Comparison of ENCODE assay signal across 21 cellular contexts in genomic region chr17:14295676-14296075, GRCh38. TPM values are rescaled to one million over a fixed set of nuclear protein-coding genes. Genes with fewer than 3 reads are reported as not detected.
DNase-seq lines count a peak whose midpoint lies in the region; ATAC-seq and TF ChIP-seq lines count a peak whose summit lies in the region.
"Had no signal": no experiment of that assay in that cellular context is flagged by ENCODE, and none has a peak within 500 bp of the region (broad histone marks: within the 10 kb centered on the region; RNA-seq: fewer than 3 reads in every experiment).

No MANE protein-coding gene starts in this region.

- POLR2A ChIA-PET in MCF 10A (lab: Yijun Ruan, JAX): interaction anchor here (0.7 to 0.8 kb wide), 2 partner anchors 10 to 377 kb away, joined by 3 read pairs; no protein-coding TSS in a partner anchor

- DNase-seq in activated naive CD4-positive, alpha-beta T cell treated with anti-CD3 and anti-CD28 coated beads for 36 hours: no peak
- no peak for DNase-seq in activated naive CD4-positive, alpha-beta T cell treated with Interleukin-2 at 50 U/mL for 16 hours
- DNase-seq in activated T-helper 1 cell treated with anti-CD3 and anti-CD28 coated beads, Interleukin-12 subunit alpha, Interleukin-12 subunit beta, Interleukin-2, Interleukin-4 antibody, amounts not matched to agents 30 ng/mL and 10 ng/mL and 1 ng/mL, durations not matched to agents 14 hours and 24 hours and 36 hours (ENCODE audit: low spot score): no peak
- DNase-seq in islet precursor cell (peak; percentile 41), osteocyte (ENCODE audit: extremely low spot score, unreplicated experiment) (peak; percentile 57), NCI-H1694 treated with DMSO at 0.1 percent for 48 hours (lab: John Stamatoyannopoulos, UW) (no peak), MCF 10A (ENCODE audit: unreplicated experiment) (no peak)
- DNase-seq: BE2C, DND-41, NCI-H1092 treated with DMSO at 0.1 percent for 48 hours, NCI-H1694, NCI-H2227 treated with DMSO at 0.1 percent for 48 hours, NCI-H510A treated with DMSO at 0.1 percent for 48 hours, PC-3, RPMI8226, SIG-M5 had no signal

- peaks cover 69% of the 10 kb centered on the region for H3K27me3 Mint-ChIP-seq in activated naive CD4-positive, alpha-beta T cell treated with anti-CD3 and anti-CD28 coated beads for 36 hours (ENCODE audit: low read depth)
- peaks cover 59% of the 10 kb centered on the region for H3K27me3 Mint-ChIP-seq in activated T-helper 1 cell treated with anti-CD3 and anti-CD28 coated beads, Interleukin-12 subunit alpha, Interleukin-12 subunit beta, Interleukin-2, Interleukin-4 antibody, amounts not matched to agents 30 ng/mL and 10 ng/mL and 1 ng/mL, durations not matched to agents 14 hours and 24 hours and 36 hours (ENCODE audit: insufficient read depth)
- H3K27me3 Mint-ChIP-seq in osteocyte (ENCODE audit: unreplicated experiment) (no peaks in the 10 kb centered on the region), MCF 10A (ENCODE audit: insufficient read depth, unreplicated experiment) (peaks cover 24% of the 10 kb centered on the region)

- CTCF ChIA-PET in activated naive CD4-positive, alpha-beta T cell treated with anti-CD3 and anti-CD28 coated beads for 36 hours (lab: Charles Lee): interaction anchor here (0.6 to 1.0 kb wide), 3 partner anchors 11 to 498 kb away, joined by 3 to 6 read pairs (median 3); no protein-coding TSS in a partner anchor
- CTCF ChIA-PET in MCF 10A (lab: Yijun Ruan, JAX): no interaction called here

- BruUV-seq in MCF 10A (replicated peaks; lab: Mats Ljungman, UMichigan): no TSS peak

- H3K36me3 Mint-ChIP-seq in activated naive CD4-positive, alpha-beta T cell treated with anti-CD3 and anti-CD28 coated beads for 36 hours (ENCODE audit: low read depth): no peaks in the 10 kb centered on the region
- H3K36me3 Mint-ChIP-seq in activated T-helper 1 cell treated with anti-CD3 and anti-CD28 coated beads, Interleukin-12 subunit alpha, Interleukin-12 subunit beta, Interleukin-2, Interleukin-4 antibody, amounts not matched to agents 30 ng/mL and 10 ng/mL and 1 ng/mL, durations not matched to agents 14 hours and 24 hours and 36 hours (ENCODE audit: low read depth): peaks cover 4% of the 10 kb centered on the region
- H3K36me3 Mint-ChIP-seq in osteocyte (ENCODE audit: unreplicated experiment) (no peaks in the 10 kb centered on the region), MCF 10A (ENCODE audit: insufficient read depth, unreplicated experiment) (peaks cover 8% of the 10 kb centered on the region)

- peaks cover 13% of the 10 kb centered on the region for H3K4me1 Mint-ChIP-seq in activated naive CD4-positive, alpha-beta T cell treated with anti-CD3 and anti-CD28 coated beads for 36 hours (ENCODE audit: low read depth)
- H3K4me1 Mint-ChIP-seq in activated T-helper 1 cell treated with anti-CD3 and anti-CD28 coated beads, Interleukin-12 subunit alpha, Interleukin-12 subunit beta, Interleukin-2, Interleukin-4 antibody, amounts not matched to agents 30 ng/mL and 10 ng/mL and 1 ng/mL, durations not matched to agents 14 hours and 24 hours and 36 hours (ENCODE audit: low read depth): peaks cover 52% of the 10 kb centered on the region
- peaks cover 44% of the 10 kb centered on the region for H3K4me1 Mint-ChIP-seq in osteocyte (ENCODE audit: unreplicated experiment)
- peaks cover 13% of the 10 kb centered on the region for H3K4me1 Mint-ChIP-seq in MCF 10A (ENCODE audit: insufficient read depth, unreplicated experiment)

- peak overlapping the region; percentile 10 for H3K27ac Mint-ChIP-seq in activated naive CD4-positive, alpha-beta T cell treated with anti-CD3 and anti-CD28 coated beads for 36 hours
- H3K27ac Mint-ChIP-seq in activated T-helper 1 cell treated with anti-CD3 and anti-CD28 coated beads, Interleukin-12 subunit alpha, Interleukin-12 subunit beta, Interleukin-2, Interleukin-4 antibody, amounts not matched to agents 30 ng/mL and 10 ng/mL and 1 ng/mL, durations not matched to agents 14 hours and 24 hours and 36 hours: no peak overlapping the region
- H3K27ac Mint-ChIP-seq in osteocyte (ENCODE audit: unreplicated experiment): no peak overlapping the region
- H3K27ac Mint-ChIP-seq in MCF 10A (ENCODE audit: low read depth, unreplicated experiment): no peak overlapping the region

- no peak overlapping the region for H3K4me3 Mint-ChIP-seq in activated naive CD4-positive, alpha-beta T cell treated with anti-CD3 and anti-CD28 coated beads for 36 hours
- peak overlapping the region; percentile 60 for H3K4me3 Mint-ChIP-seq in activated T-helper 1 cell treated with anti-CD3 and anti-CD28 coated beads, Interleukin-12 subunit alpha, Interleukin-12 subunit beta, Interleukin-2, Interleukin-4 antibody, amounts not matched to agents 30 ng/mL and 10 ng/mL and 1 ng/mL, durations not matched to agents 14 hours and 24 hours and 36 hours
- H3K4me3 Mint-ChIP-seq in osteocyte (ENCODE audit: unreplicated experiment) (no peak overlapping the region), MCF 10A (ENCODE audit: unreplicated experiment) (no peak overlapping the region)

- intact Hi-C loops in activated naive CD4-positive, alpha-beta T cell treated with anti-CD3 and anti-CD28 coated beads for 36 hours (cut with micrococcal nuclease): no loop called here
- intact Hi-C loops in activated T-helper 1 cell treated with anti-CD3 and anti-CD28 coated beads, Interleukin-12 subunit alpha, Interleukin-12 subunit beta, Interleukin-2, Interleukin-4 antibody, amounts not matched to agents 30 ng/mL and 10 ng/mL and 1 ng/mL, durations not matched to agents 14 hours and 24 hours and 36 hours (cut with micrococcal nuclease): no loop called here
- intact Hi-C loops in MCF 10A (cut with micrococcal nuclease): no loop called here

- no peak for ATAC-seq in HG03432 (IDR thresholded peaks at IDR 0.05; ENCODE audit: unreplicated experiment)
- ATAC-seq: HCT116, PC-3, SK-N-SH treated with all-trans-retinoic acid at 6 μM for 48 hours had no signal

- H3K9me3 Mint-ChIP-seq in activated naive CD4-positive, alpha-beta T cell treated with anti-CD3 and anti-CD28 coated beads for 36 hours: no peaks in the 10 kb centered on the region
- no peaks in the 10 kb centered on the region for H3K9me3 Mint-ChIP-seq in activated T-helper 1 cell treated with anti-CD3 and anti-CD28 coated beads, Interleukin-12 subunit alpha, Interleukin-12 subunit beta, Interleukin-2, Interleukin-4 antibody, amounts not matched to agents 30 ng/mL and 10 ng/mL and 1 ng/mL, durations not matched to agents 14 hours and 24 hours and 36 hours
- H3K9me3 Mint-ChIP-seq in osteocyte (ENCODE audit: unreplicated experiment): no peaks in the 10 kb centered on the region
- no peaks in the 10 kb centered on the region for H3K9me3 Mint-ChIP-seq in MCF 10A (ENCODE audit: unreplicated experiment)

- no peak for TF ChIP-seq CTCF in osteocyte (IDR thresholded peaks at IDR 0.05)
- no peak for TF ChIP-seq CTCF in MCF 10A (IDR thresholded peaks at IDR 0.05; ENCODE audit: unreplicated experiment)

RNA-seq across cellular contexts. Expression of gene HS3ST3B1, which starts 5.2 kb away (rescaled TPM):
- 10 to 100 TPM; 23.2 to 26.0 TPM for total RNA-seq in activated naive CD4-positive, alpha-beta T cell treated with anti-CD3 and anti-CD28 coated beads for 36 hours
- 32.3 and 33.8 TPM in 2 replicates for total RNA-seq in activated T-helper 1 cell treated with anti-CD3 and anti-CD28 coated beads, Interleukin-12 subunit alpha, Interleukin-12 subunit beta, Interleukin-2, Interleukin-4 antibody, amounts not matched to agents 30 ng/mL and 10 ng/mL and 1 ng/mL, durations not matched to agents 14 hours and 24 hours and 36 hours
- total RNA-seq in osteocyte (76.9 and 77.0 TPM in 2 replicates), MCF 10A (2022) (3.4 and 3.8 TPM in 2 replicates)

RNA-seq across cellular contexts. Expression of gene CDRT15, which starts 59.0 kb away (rescaled TPM):
- total RNA-seq in activated naive CD4-positive, alpha-beta T cell treated with anti-CD3 and anti-CD28 coated beads for 36 hours: not detected
- total RNA-seq in activated T-helper 1 cell treated with anti-CD3 and anti-CD28 coated beads, Interleukin-12 subunit alpha, Interleukin-12 subunit beta, Interleukin-2, Interleukin-4 antibody, amounts not matched to agents 30 ng/mL and 10 ng/mL and 1 ng/mL, durations not matched to agents 14 hours and 24 hours and 36 hours: not detected in 2 replicates
- not detected in 2 replicates for total RNA-seq in osteocyte
- not detected in 2 replicates for total RNA-seq in MCF 10A (2022)
- total RNA-seq: G401, LHCN-M2, PC-3 had no signal

Comparison
In these comparisons a context has a peak if more than half of its experiments do, and no peak if none do; other contexts are left out.
1. DNase-seq: peak in islet precursor cell (single experiment) and osteocyte (single experiment); none in activated naive CD4-positive, alpha-beta T cell treated with anti-CD3 and anti-CD28 coated beads for 36 hours (single experiment), activated naive CD4-positive, alpha-beta T cell treated with Interleukin-2 at 50 U/mL for 16 hours (single experiment), activated T-helper 1 cell treated with anti-CD3 and anti-CD28 coated beads, Interleukin-12 subunit alpha, Interleukin-12 subunit beta, Interleukin-2, Interleukin-4 antibody, amounts not matched to agents 30 ng/mL and 10 ng/mL and 1 ng/mL, durations not matched to agents 14 hours and 24 hours and 36 hours (single experiment), NCI-H1694 treated with DMSO at 0.1 percent for 48 hours (single experiment) and MCF 10A (single experiment).